In genomic region chr1:27600500-27601175, GRCh38 we compare ENCODE assay signal across 8 cellular contexts. TPM values are rescaled to one million over a fixed set of nuclear protein-coding genes. Genes with fewer than 3 reads are reported as not detected.
DNase-seq lines count a peak whose midpoint lies in the region; ATAC-seq, FAIRE-seq and TF ChIP-seq lines count a peak whose summit lies in the region.

No MANE protein-coding gene starts in this region.

- H3K9me3 ChIP-seq in BLaER1 treated with 17β-estradiol and CSF1 and Interleukin-3, amounts not matched to agents 10 nM and 100 nM (replicated peaks in 1 of 11) = no peaks in the 10 kb centered on the region
- H3K9me3 ChIP-seq in K562 (replicated peaks; ENCODE audit: control insufficient read depth, insufficient read depth, low read depth, low read length) = no peaks in the 10 kb centered on the region

- intact Hi-C loops in K562 (cut with micrococcal nuclease) (no loop called here), natural killer cell (cut with micrococcal nuclease) (no loop called here)

- peaks cover 0 to 9% (median 0%) of the 10 kb centered on the region in 11 experiments; a peak in 2 of 22 replicates for H3K36me3 ChIP-seq in BLaER1 treated with 17β-estradiol and CSF1 and Interleukin-3, amounts not matched to agents 10 nM and 100 nM
- H3K36me3 ChIP-seq in K562 (ENCODE audit: control insufficient read depth, insufficient read depth, low read length) = peaks cover 27% of the 10 kb centered on the region; the same call in 2 of the 3 replicates

- H3K27ac Mint-ChIP-seq in IgD-negative memory B cell = peak overlapping the region in 2 of 3 donors; percentile 71 to 93
- peak overlapping the region; percentile 57 to 74 for H3K27ac Mint-ChIP-seq in natural killer cell

- H3K9me3 Mint-ChIP-seq in IgD-negative memory B cell = no peaks in the 10 kb centered on the region
- no peaks in the 10 kb centered on the region for H3K9me3 Mint-ChIP-seq in natural killer cell

- POLR2A ChIA-PET in K562 (lab: Yijun Ruan, JAX) = interaction anchor here (0.6 to 4.5 kb wide), 8 partner anchors 9 to 243 kb away, joined by 3 to 28 read pairs (median 7); no protein-coding TSS in a partner anchor

- peak overlapping the region; percentile 88 to 99 (median 94); a peak in 19 of 20 replicates for H3K4me3 ChIP-seq in BLaER1 treated with 17β-estradiol and CSF1 and Interleukin-3, amounts not matched to agents 10 nM and 100 nM
- no peak overlapping the region for H3K4me3 ChIP-seq in K562

- no peaks in the 10 kb centered on the region for H3K36me3 Mint-ChIP-seq in IgD-negative memory B cell
- no peaks in the 10 kb centered on the region for H3K36me3 Mint-ChIP-seq in natural killer cell

- DNase-seq in K562 (ENCODE audit: extremely low read depth in 1 of 4, low spot score in 3 of 4) (peak in 2 of 4 experiments; percentile 38 to 71), natural killer cell (no peak), kidney tubule cell (ENCODE audit: low spot score) (no peak), HPDE6-E6E7 (ENCODE audit: extremely low spot score) (no peak), T-helper 2 cell (no peak), HT-29 (ENCODE audit: low spot score) (no peak)

- WGBS in K562 (ENCODE audit: insufficient coverage, low coverage, missing lambda C conversion rate) = 60% methylated on average over 3 of the region's 3 CpGs

- FAIRE-seq in K562 (lab: Jason Lieb, UNC) = peak; percentile 40

- peak overlapping the region; percentile 87 to 100 (median 97) for H3K4me2 ChIP-seq in BLaER1 treated with 17β-estradiol and CSF1 and Interleukin-3, amounts not matched to agents 10 nM and 100 nM
- no peak overlapping the region for H3K4me2 ChIP-seq in K562 (ENCODE audit: insufficient read depth, low read length)

- BruUV-seq in K562 (replicated peaks; lab: Mats Ljungman, UMichigan) = no TSS peak

- peaks cover 82% of the 10 kb centered on the region for H3K79me2 ChIP-seq in K562 (ENCODE audit: control insufficient read depth, insufficient read depth, low read length)

- H4K20me1 ChIP-seq in BLaER1 treated with 17β-estradiol and CSF1 and Interleukin-3, amounts not matched to agents 10 nM and 100 nM = peaks cover 60 to 72% (median 69%) of the 10 kb centered on the region in 11 experiments
- H4K20me1 ChIP-seq in K562 (replicated peaks; ENCODE audit: control insufficient read depth, insufficient read depth, low read length) = peaks cover 46% of the 10 kb centered on the region

- H3K4me1 ChIP-seq in BLaER1 treated with 17β-estradiol and CSF1 and Interleukin-3, amounts not matched to agents 10 nM and 100 nM = peaks cover 72 to 80% (median 78%) of the 10 kb centered on the region in 10 experiments
- H3K4me1 ChIP-seq in K562 (replicated peaks in 1 of 2; ENCODE audit: control insufficient read depth in 2 of 2, insufficient read depth in 2 of 2, low read length in 2 of 2) = peaks cover 72 to 84% of the 10 kb centered on the region in 2 experiments

- TF ChIP-seq CTCF in K562 (IDR thresholded peaks at IDR 0.05 in 2 of 3, conservative IDR thresholded peaks at IDR 0.05 in 1 of 3; ENCODE audit: insufficient read depth in 2 of 3, low read depth in 1 of 3, low read length in 3 of 3) (no peak), natural killer cell (IDR thresholded peaks at IDR 0.05) (no peak)

- TF ChIP-seq EP300 in K562 (IDR thresholded peaks at IDR 0.05; ENCODE audit: low read length) = no peak

- H3K4me1 Mint-ChIP-seq in IgD-negative memory B cell = peaks cover 24 to 37% (median 26%) of the 10 kb centered on the region in 3 donors
- H3K4me1 Mint-ChIP-seq in natural killer cell = peaks cover 27 to 55% of the 10 kb centered on the region in 2 donors

- TF ChIP-seq RAD21 in K562 (CRISPR knock-in tag; conservative IDR thresholded peaks at IDR 0.05 in 1 of 2, IDR thresholded peaks at IDR 0.05 in 1 of 2) = no peak

- H3K4me3 Mint-ChIP-seq in IgD-negative memory B cell (peak overlapping the region in 3 of 4 donors; percentile 1 to 83 (median 59)), natural killer cell (peak overlapping the region; percentile 8)

- H3K9ac ChIP-seq in BLaER1 treated with 17β-estradiol and CSF1 and Interleukin-3, amounts not matched to agents 10 nM and 100 nM = peak overlapping the region; percentile 78 to 95 (median 92); a peak in 21 of 22 replicates
- peak overlapping the region; percentile 10 to 68; a peak in 2 of 4 replicates for H3K9ac ChIP-seq in K562 (ENCODE audit: insufficient read depth in 1 of 2, low read depth in 2 of 2, low read length in 2 of 2)

- CTCF ChIA-PET in K562 (lab: Yijun Ruan, JAX; ENCODE audit: low intra/inter-chr PET ratio) = no interaction called here

- peak overlapping the region; percentile 14 to 91 (median 82); a peak in 18 of 22 replicates for H3K27ac ChIP-seq in BLaER1 treated with 17β-estradiol and CSF1 and Interleukin-3, amounts not matched to agents 10 nM and 100 nM
- H3K27ac ChIP-seq in K562 (ENCODE audit: extremely low read depth, low read depth, low read length) = peak overlapping the region; percentile 33; the same call in 1 of the 3 replicates

- TF ChIP-seq POLR2A in K562 (conservative IDR thresholded peaks at IDR 0.05) = no peak

- no peak overlapping the region for H2AFZ ChIP-seq in K562 (ENCODE audit: low read depth, low read length)

- H3K27me3 ChIP-seq in BLaER1 treated with 17β-estradiol and CSF1 and Interleukin-3, amounts not matched to agents 10 nM and 100 nM = no peaks in the 10 kb centered on the region
- no peaks in the 10 kb centered on the region for H3K27me3 ChIP-seq in K562 (ENCODE audit: control insufficient read depth in 2 of 2, insufficient read depth in 2 of 2, low read length in 2 of 2)

- H3K9me1 ChIP-seq in K562 (ENCODE audit: control insufficient read depth, insufficient read depth, low read length) = peaks cover 12% of the 10 kb centered on the region

- ATAC-seq in K562 = no peak
- ATAC-seq in natural killer cell = no peak

- in situ Hi-C loops in K562 (cut with MboI) = loop anchor here (10.0 to 25.0 kb wide), 3 partner anchors 46 to 488 kb away; no protein-coding TSS in a partner anchor

- H3K27me3 Mint-ChIP-seq in IgD-negative memory B cell (no peaks in the 10 kb centered on the region), natural killer cell (ENCODE audit: low read depth in 2 of 2) (no peaks in the 10 kb centered on the region)

TF ChIP-seq in K562, 482 proteins besides CTCF, POLR2A, EP300 and RAD21 (continues in another document):
- TF ChIP-seq MYC (IDR thresholded peaks at IDR 0.05; ENCODE audit: low read depth, low read length) = no peak
- no peak for TF ChIP-seq MYC (CRISPR knock-in tag; IDR thresholded peaks at IDR 0.05; ENCODE audit: borderline replicate concordance, low read depth)

RNA-seq across cellular contexts. Expression of gene AHDC1, which starts 3.3 kb away (rescaled TPM):
- 1.1 TPM for polyA plus RNA-seq in IgD-negative memory B cell
- 62.5 and 101 TPM in 2 replicates for total RNA-seq in K562 (2011; cell fraction: chromatin; rRNA removed; ENCODE audit: low replicate concordance)
- total RNA-seq in K562 (2011; cell fraction: nucleolus; rRNA removed) = 36.7 and 38.9 TPM in 2 replicates
- 49.2 and 72.8 TPM in 2 replicates for total RNA-seq in K562 (2011; cell fraction: nucleoplasm; rRNA removed)
- 7.9 and 12.5 TPM in 2 replicates for total RNA-seq in K562 (2014; rRNA removed)
- 3.6 and 4.6 TPM in 2 replicates for total RNA-seq in K562 (2014; rRNA removed; fragmentation: Illumina TruSeq; extraction: Trizol)
- 4.7 and 4.8 TPM in 2 replicates for total RNA-seq in K562 (2015; rRNA removed; fragmentation: Illumina TruSeq; extraction: Trizol)
- 36.4 and 37.8 TPM in 2 replicates for total RNA-seq in K562 (2021)
- 3.1 and 4.2 TPM in 2 replicates for polyA plus RNA-seq in K562 (2011; rRNA removed)
- polyA plus RNA-seq in K562 (2011; cell fraction: cytosol; rRNA removed) = 2.3 and 3.9 TPM in 2 replicates
- polyA plus RNA-seq in K562 (2011; cell fraction: nucleus; rRNA removed) = 13.3 and 21.8 TPM in 2 replicates
- 13.7 and 18.2 TPM in 2 replicates for polyA plus RNA-seq in K562 (2012)
- polyA plus RNA-seq in K562 (2014; fragmentation: Illumina TruSeq; extraction: Trizol) = 5.4 and 9.5 TPM in 2 replicates
- polyA plus RNA-seq in K562 (2014; fragmentation: Nextera tagmentation; extraction: Ambion mirVana) = under 1 TPM; 0.21 to 0.59 TPM
- 8.5 and 9.0 TPM in 2 replicates for polyA plus RNA-seq in K562 (2014; rRNA removed)
- 3.7 and 9.1 TPM in 2 replicates for polyA minus RNA-seq in K562 (2011; rRNA and poly(A)+ RNA removed)
- 12.2 and 15.2 TPM in 2 replicates for polyA minus RNA-seq in K562 (2011; cell fraction: cytosol; rRNA and poly(A)+ RNA removed)
- polyA minus RNA-seq in K562 (2011; cell fraction: nucleus; rRNA and poly(A)+ RNA removed) = 10.6 and 11.6 TPM in 2 replicates
- 10 to 100 TPM; 39.6 to 67.0 (median 47.0) TPM for total RNA-seq in natural killer cell
- 12.2 and 20.4 TPM in 2 replicates for total RNA-seq in HT-29 (2014; rRNA removed; shearing (Covaris generic))

RNA-seq across cellular contexts. Expression of gene FGR, which starts 34.3 kb away (rescaled TPM):
- 72.0 TPM for polyA plus RNA-seq in IgD-negative memory B cell
- not detected in 2 replicates for total RNA-seq in K562 (2011; cell fraction: chromatin; rRNA removed; ENCODE audit: low replicate concordance)
- not detected in 2 replicates for total RNA-seq in K562 (2011; cell fraction: nucleolus; rRNA removed)
- not detected in 2 replicates for total RNA-seq in K562 (2011; cell fraction: nucleoplasm; rRNA removed)
- total RNA-seq in K562 (2014; rRNA removed) = not detected in 2 replicates
- not detected in 2 replicates for total RNA-seq in K562 (2014; rRNA removed; fragmentation: Illumina TruSeq; extraction: Trizol)
- total RNA-seq in K562 (2015; rRNA removed; fragmentation: Illumina TruSeq; extraction: Trizol) = not detected in 2 replicates
- total RNA-seq in K562 (2021) = 0.11 and 0.38 TPM in 2 replicates
- polyA plus RNA-seq in K562 (2011; rRNA removed) = 0.04 TPM in 1 of 2 replicates, not detected in the other
- polyA plus RNA-seq in K562 (2011; cell fraction: cytosol; rRNA removed) = 0.06 TPM in 1 of 2 replicates, not detected in the other
- 0.20 TPM in 1 of 2 replicates, not detected in the other for polyA plus RNA-seq in K562 (2011; cell fraction: nucleus; rRNA removed)
- polyA plus RNA-seq in K562 (2012) = not detected in 2 replicates
- polyA plus RNA-seq in K562 (2014; fragmentation: Illumina TruSeq; extraction: Trizol) = not detected in 2 replicates
- polyA plus RNA-seq in K562 (2014; fragmentation: Nextera tagmentation; extraction: Ambion mirVana) = not detected
- polyA plus RNA-seq in K562 (2014; rRNA removed) = not detected in 2 replicates
- polyA minus RNA-seq in K562 (2011; rRNA and poly(A)+ RNA removed) = not detected in 2 replicates
- not detected in 2 replicates for polyA minus RNA-seq in K562 (2011; cell fraction: cytosol; rRNA and poly(A)+ RNA removed)
- polyA minus RNA-seq in K562 (2011; cell fraction: nucleus; rRNA and poly(A)+ RNA removed) = not detected in 2 replicates
- 100 to 1,000 TPM; 353 to 452 (median 362) TPM for total RNA-seq in natural killer cell
- not detected in 2 replicates for total RNA-seq in HT-29 (2014; rRNA removed; shearing (Covaris generic))

Comparison
In these comparisons a context has a peak if more than half of its experiments do, and no peak if none do; other contexts are left out.
1. RNA of gene FGR, which starts 34.3 kb away (total RNA-seq): 353 to 452 TPM in natural killer cell; 0.11 to 0.38 TPM in K562 and not detected in HT-29; every median in the first group is over 100 times any median in the second.